Comparison of ENCODE assay signal across 26 cellular contexts in the genomic region with DNA sequence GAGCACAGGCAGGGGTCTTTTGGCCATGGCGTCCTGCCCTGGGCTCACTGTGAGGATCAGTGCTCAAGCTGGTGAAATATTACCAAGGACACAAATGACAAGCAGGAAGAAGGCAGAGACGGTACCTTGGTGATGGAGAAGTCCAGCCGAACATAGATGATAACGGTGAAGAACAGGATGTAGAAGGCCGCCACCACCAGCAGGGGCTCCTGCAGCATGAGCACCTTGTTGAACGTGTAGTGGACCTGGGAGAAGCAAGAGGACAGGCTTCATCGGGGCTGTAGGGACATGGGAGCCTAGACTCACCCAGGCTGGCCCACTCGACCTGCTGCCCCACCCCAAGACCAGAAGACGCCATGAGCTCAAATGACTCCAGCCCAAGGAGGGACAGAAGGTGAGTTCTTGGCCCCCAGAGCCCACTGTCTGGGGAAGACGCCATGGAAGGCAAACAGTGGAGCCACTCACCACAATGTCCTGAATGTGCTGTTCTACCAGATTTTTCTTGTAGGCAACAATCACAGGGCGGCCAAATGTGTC. TPM values are rescaled to one million over a fixed set of nuclear protein-coding genes. Genes with fewer than 3 reads are reported as not detected.
DNase-seq lines count a peak whose midpoint lies in the region; ATAC-seq, FAIRE-seq and TF ChIP-seq lines count a peak whose summit lies in the region.
"Had no signal": no experiment of that assay in that cellular context is flagged by ENCODE, and none has a peak within 500 bp of the region (broad histone marks: within the 10 kb centered on the region; RNA-seq: fewer than 3 reads in every experiment).

No MANE protein-coding gene starts in this region.

- CTCF ChIA-PET in activated CD4-positive, alpha-beta T cell treated with anti-CD3 and anti-CD28 coated beads for 36 hours (lab: Charles Lee) = interaction anchor here (0.5 to 1.1 kb wide), 4 partner anchors 8 to 66 kb away, joined by 3 to 4 read pairs (median 3); no protein-coding TSS in a partner anchor
- CTCF ChIA-PET in activated CD4-positive, alpha-beta T cell treated with anti-CD3 and anti-CD28 coated beads, Interleukin-2, amount 10 ng/mL, durations not matched to agents 7 days and 5 days (lab: Charles Lee) = interaction anchor here (1.5 kb wide), 2 partner anchors 9 to 55 kb away, joined by 3 to 6 read pairs; no protein-coding TSS in a partner anchor

- H4K8ac ChIP-seq in trophoblast cell (ENCODE audit: low read depth, low read length) = no peak overlapping the region

- peak overlapping the region; percentile 74; the same call in 1 of the 2 replicates for H3K27ac ChIP-seq in C4-2B
- H3K27ac ChIP-seq in astrocyte (ENCODE audit: low read depth, low read length) = no peak overlapping the region
- H3K27ac ChIP-seq in trophoblast cell (ENCODE audit: low read depth, low read length) = no peak overlapping the region
- H3K27ac ChIP-seq in WERI-Rb-1 = no peak overlapping the region
- H3K27ac ChIP-seq: epithelial cell of prostate, ovary, SK-N-MC, testis, uterus had no signal

- H4K91ac ChIP-seq in trophoblast cell (ENCODE audit: low read depth, low read length) = no peak overlapping the region

- H3K14ac ChIP-seq in trophoblast cell (ENCODE audit: low read length) = no peak overlapping the region

- TF ChIP-seq CTCF in C4-2B (conservative IDR thresholded peaks at IDR 0.05) (no peak), astrocyte (IDR thresholded peaks at IDR 0.05; ENCODE audit: insufficient read depth, low read depth, low read length) (no peak), WERI-Rb-1 (IDR thresholded peaks at IDR 0.05; ENCODE audit: low read depth, low read length) (no peak)

- no peak for FAIRE-seq in astrocyte (lab: Jason Lieb, UNC)
- FAIRE-seq: GM12892 had no signal

- H2AFZ ChIP-seq in astrocyte (ENCODE audit: low read depth, low read length) (no peak overlapping the region), trophoblast cell (ENCODE audit: insufficient read depth, low read length, poor library complexity) (no peak overlapping the region)

- H3K27me3 Mint-ChIP-seq in activated CD4-positive, alpha-beta T cell treated with anti-CD3 and anti-CD28 coated beads for 36 hours = no peaks in the 10 kb centered on the region
- H3K27me3 Mint-ChIP-seq in activated CD4-positive, alpha-beta T cell treated with anti-CD3 and anti-CD28 coated beads, Interleukin-2, amount 10 ng/mL, durations not matched to agents 7 days and 5 days = no peaks in the 10 kb centered on the region
- no peaks in the 10 kb centered on the region for H3K27me3 Mint-ChIP-seq in astrocyte (ENCODE audit: low read depth, unreplicated experiment)
- H3K27me3 Mint-ChIP-seq: CD4-positive, alpha-beta memory T cell; stimulated activated memory B cell treated with anti-CD40 and anti-IgM and Interleukin-4, amounts not matched to agents 10 μg/mL and 1 μg/mL and 100 μg/mL, for 72 hours had no signal

- no peak overlapping the region for H2AK5ac ChIP-seq in trophoblast cell (ENCODE audit: low read length)

- peak overlapping the region; percentile 53 for H3K27ac Mint-ChIP-seq in activated CD4-positive, alpha-beta T cell treated with anti-CD3 and anti-CD28 coated beads for 36 hours
- no peak overlapping the region for H3K27ac Mint-ChIP-seq in activated CD4-positive, alpha-beta T cell treated with anti-CD3 and anti-CD28 coated beads, Interleukin-2, amount 10 ng/mL, durations not matched to agents 7 days and 5 days
- H3K27ac Mint-ChIP-seq in astrocyte (ENCODE audit: unreplicated experiment) = peak overlapping the region; percentile 80

- H3K23ac ChIP-seq in trophoblast cell (ENCODE audit: low read length) = no peak overlapping the region

- POLR2A ChIA-PET in activated CD4-positive, alpha-beta T cell treated with anti-CD3 and anti-CD28 coated beads for 36 hours (lab: Charles Lee) = no interaction called here
- POLR2A ChIA-PET in activated CD4-positive, alpha-beta T cell treated with anti-CD3 and anti-CD28 coated beads, Interleukin-2, amount 10 ng/mL, durations not matched to agents 7 days and 5 days (lab: Charles Lee) = no interaction called here

- no peak for ATAC-seq in activated CD4-positive, alpha-beta T cell treated with anti-CD3 and anti-CD28 coated beads for 36 hours
- no peak for ATAC-seq in GM18907 (IDR thresholded peaks at IDR 0.05; ENCODE audit: unreplicated experiment)
- ATAC-seq: stimulated activated memory B cell treated with anti-CD40 and anti-IgM and Interleukin-4, amounts not matched to agents 10 μg/mL and 1 μg/mL and 100 μg/mL, for 72 hours had no signal

- H3K4me3 ChIP-seq in astrocyte (ENCODE audit: insufficient read depth, low read depth, low read length) = no peak overlapping the region
- peak overlapping the region; percentile 20 for H3K4me3 ChIP-seq in trophoblast cell (ENCODE audit: low read depth, low read length)
- H3K4me3 ChIP-seq in WERI-Rb-1 (ENCODE audit: low read depth, low read length) = no peak overlapping the region
- H3K4me3 ChIP-seq: ovary, SK-N-MC, testis, uterus had no signal

- no CpG with 5 or more reads among the region's 11 CpGs for WGBS in trophoblast cell (ENCODE audit: extremely low coverage, insufficient coverage, insufficient read length)

- DNase-seq in activated CD4-positive, alpha-beta T cell treated with anti-CD3 and anti-CD28 coated beads for 36 hours = no peak
- DNase-seq in activated CD4-positive, alpha-beta T cell treated with anti-CD3 and anti-CD28 coated beads, Interleukin-2, amount 10 ng/mL, durations not matched to agents 7 days and 5 days = no peak
- DNase-seq in astrocyte (ENCODE audit: low read depth) = no peak
- no peak for DNase-seq in trophoblast cell
- DNase-seq in WERI-Rb-1 = no peak
- no peak for DNase-seq in NCI-H146 treated with DMSO at 0.1 percent for 48 hours (lab: John Stamatoyannopoulos, UW; ENCODE audit: unreplicated experiment)
- DNase-seq: 8988T; activated CD4-positive, alpha-beta T cell treated with anti-CD3 and anti-CD28 coated beads for 48 hours; activated naive CD8-positive, alpha-beta T cell treated with anti-CD3 and anti-CD28 coated beads, Interleukin-2, amount 10 ng/mL, durations not matched to agents 7 days and 5 days; CD4-positive, alpha-beta memory T cell; glutamatergic neuron; NCI-H1436; NCI-H446 treated with DMSO at 0.1 percent for 48 hours; nephron progenitor cell; ovary; retina; stimulated activated CD4-positive, alpha-beta T cell treated with anti-CD3 and anti-CD28 coated beads, Interleukin-4, amount 100 ng/mL, for 1 hour; testis; uterus had no signal

- H3K9ac ChIP-seq in astrocyte (ENCODE audit: low read length) (no peak overlapping the region), trophoblast cell (ENCODE audit: low read length) (no peak overlapping the region)

- no peak overlapping the region for H2BK12ac ChIP-seq in trophoblast cell (ENCODE audit: low read length)

- no peak overlapping the region for H4K12ac ChIP-seq in trophoblast cell (ENCODE audit: low read depth, low read length)

- no peak overlapping the region for H2BK120ac ChIP-seq in trophoblast cell (ENCODE audit: insufficient read depth, low read length, poor library complexity)

- H3K9me3 Mint-ChIP-seq in activated CD4-positive, alpha-beta T cell treated with anti-CD3 and anti-CD28 coated beads for 36 hours (ENCODE audit: low read depth) = no peaks in the 10 kb centered on the region
- H3K9me3 Mint-ChIP-seq in activated CD4-positive, alpha-beta T cell treated with anti-CD3 and anti-CD28 coated beads, Interleukin-2, amount 10 ng/mL, durations not matched to agents 7 days and 5 days = no peaks in the 10 kb centered on the region
- no peaks in the 10 kb centered on the region for H3K9me3 Mint-ChIP-seq in astrocyte (ENCODE audit: unreplicated experiment)
- H3K9me3 Mint-ChIP-seq: activated naive CD8-positive, alpha-beta T cell treated with anti-CD3 and anti-CD28 coated beads, Interleukin-2, amount 10 ng/mL, durations not matched to agents 7 days and 5 days; nephron progenitor cell; stimulated activated memory B cell treated with anti-CD40 and anti-IgM and Interleukin-4, amounts not matched to agents 10 μg/mL and 1 μg/mL and 100 μg/mL, for 72 hours; T-helper 2 cell treated with Interferon-gamma antibody and Interleukin-4, amounts not matched to agents 5 μg/mL and 100 μg/mL, for 36 hours had no signal

- H3K36me3 Mint-ChIP-seq in activated CD4-positive, alpha-beta T cell treated with anti-CD3 and anti-CD28 coated beads for 36 hours (ENCODE audit: low read depth) = peaks cover 73% of the 10 kb centered on the region
- H3K36me3 Mint-ChIP-seq in activated CD4-positive, alpha-beta T cell treated with anti-CD3 and anti-CD28 coated beads, Interleukin-2, amount 10 ng/mL, durations not matched to agents 7 days and 5 days (ENCODE audit: low read depth) = peaks cover 60% of the 10 kb centered on the region
- peaks cover 31% of the 10 kb centered on the region for H3K36me3 Mint-ChIP-seq in astrocyte (ENCODE audit: low read depth, unreplicated experiment)

- H3K27me3 ChIP-seq in astrocyte (ENCODE audit: insufficient read depth, low read length) = no peaks in the 10 kb centered on the region
- H3K27me3 ChIP-seq in trophoblast cell (ENCODE audit: insufficient read depth, low read length) = no peaks in the 10 kb centered on the region
- no peaks in the 10 kb centered on the region for H3K27me3 ChIP-seq in WERI-Rb-1 (ENCODE audit: insufficient read depth, low read depth, severe bottlenecking)
- H3K27me3 ChIP-seq: ovary, testis, uterus had no signal

- H3K79me1 ChIP-seq in trophoblast cell (ENCODE audit: low read length) = no peaks in the 10 kb centered on the region

- H3K36me3 ChIP-seq in astrocyte (ENCODE audit: insufficient read depth, low read length) (peaks cover 60% of the 10 kb centered on the region), trophoblast cell (ENCODE audit: control insufficient read depth in 1 of 2, insufficient read depth in 2 of 2, low read length in 2 of 2) (peaks cover 58 to 72% of the 10 kb centered on the region in 2 experiments), WERI-Rb-1 (peaks cover 88% of the 10 kb centered on the region)
- H3K36me3 ChIP-seq: ovary, uterus had no signal

- peaks cover 84% of the 10 kb centered on the region for H4K20me1 ChIP-seq in astrocyte (ENCODE audit: insufficient read depth, low read length)

- no peak overlapping the region for H3K4me3 Mint-ChIP-seq in activated CD4-positive, alpha-beta T cell treated with anti-CD3 and anti-CD28 coated beads for 36 hours
- H3K4me3 Mint-ChIP-seq in activated CD4-positive, alpha-beta T cell treated with anti-CD3 and anti-CD28 coated beads, Interleukin-2, amount 10 ng/mL, durations not matched to agents 7 days and 5 days = no peak overlapping the region
- H3K4me3 Mint-ChIP-seq in astrocyte (ENCODE audit: unreplicated experiment) = no peak overlapping the region
- H3K4me3 Mint-ChIP-seq: activated naive CD8-positive, alpha-beta T cell treated with anti-CD3 and anti-CD28 coated beads, Interleukin-2, amount 10 ng/mL, durations not matched to agents 7 days and 5 days; CD4-positive, alpha-beta memory T cell; nephron progenitor cell; stimulated activated memory B cell treated with anti-CD40 and anti-IgM and Interleukin-4, amounts not matched to agents 10 μg/mL and 1 μg/mL and 100 μg/mL, for 72 hours; T-helper 2 cell treated with Interferon-gamma antibody and Interleukin-4, amounts not matched to agents 5 μg/mL and 100 μg/mL, for 36 hours had no signal

- H3K4ac ChIP-seq in trophoblast cell (ENCODE audit: low read depth, low read length) = no peak overlapping the region

- intact Hi-C loops in activated CD4-positive, alpha-beta T cell treated with anti-CD3 and anti-CD28 coated beads for 36 hours (cut with DNase I, micrococcal nuclease) = no loop called here

- H3K4me1 Mint-ChIP-seq in activated CD4-positive, alpha-beta T cell treated with anti-CD3 and anti-CD28 coated beads for 36 hours = peaks cover 9% of the 10 kb centered on the region
- H3K4me1 Mint-ChIP-seq in activated CD4-positive, alpha-beta T cell treated with anti-CD3 and anti-CD28 coated beads, Interleukin-2, amount 10 ng/mL, durations not matched to agents 7 days and 5 days = peaks cover 6% of the 10 kb centered on the region
- peaks cover 2% of the 10 kb centered on the region for H3K4me1 Mint-ChIP-seq in astrocyte (ENCODE audit: low read depth, unreplicated experiment)

- peaks cover 88% of the 10 kb centered on the region for H3K79me2 ChIP-seq in astrocyte (ENCODE audit: insufficient read depth, low read length)
- no peaks in the 10 kb centered on the region for H3K79me2 ChIP-seq in trophoblast cell (ENCODE audit: control insufficient read depth, insufficient read depth, low read length, poor library complexity)

- H3K4me2 ChIP-seq in astrocyte (ENCODE audit: low read length) = no peak overlapping the region
- no peak overlapping the region for H3K4me2 ChIP-seq in trophoblast cell (ENCODE audit: low read length)

- no peaks in the 10 kb centered on the region for H3K4me1 ChIP-seq in astrocyte (ENCODE audit: insufficient read depth, low read length)
- no peaks in the 10 kb centered on the region for H3K4me1 ChIP-seq in trophoblast cell (ENCODE audit: control insufficient read depth in 1 of 2, insufficient read depth in 2 of 2, low read length in 2 of 2)
- H3K4me1 ChIP-seq: testis, uterus had no signal

- H3K18ac ChIP-seq in trophoblast cell (ENCODE audit: low read length) = no peak overlapping the region

- H3K9me3 ChIP-seq in astrocyte (ENCODE audit: insufficient read depth, low read depth, low read length) (no peaks in the 10 kb centered on the region), trophoblast cell (ENCODE audit: insufficient read depth, low read depth, low read length) (no peaks in the 10 kb centered on the region), WERI-Rb-1 (ENCODE audit: severe bottlenecking) (no peaks in the 10 kb centered on the region)
- H3K9me3 ChIP-seq: ovary, testis, uterus had no signal

- H2BK5ac ChIP-seq in trophoblast cell (ENCODE audit: low read depth, low read length, poor library complexity) = no peak overlapping the region

RNA-seq across cellular contexts. Expression of gene RPN1, which starts 25.1 kb away (rescaled TPM):
- 100 to 1,000 TPM; 138 to 153 TPM for total RNA-seq in activated CD4-positive, alpha-beta T cell treated with anti-CD3 and anti-CD28 coated beads for 36 hours
- total RNA-seq in activated CD4-positive, alpha-beta T cell treated with anti-CD3 and anti-CD28 coated beads, Interleukin-2, amount 10 ng/mL, durations not matched to agents 7 days and 5 days = 100 to 1,000 TPM; 164 to 177 TPM
- total RNA-seq in astrocyte = 283 and 317 TPM in 2 replicates
- polyA plus RNA-seq in trophoblast cell (2013) = 356 and 371 TPM in 2 replicates
